8 cellular contexts compared by ENCODE assay signal in genomic region chr1:109112056-109112651, GRCh38. TPM values are rescaled to one million over a fixed set of nuclear protein-coding genes. Genes with fewer than 3 reads are reported as not detected.
DNase-seq lines count a peak whose midpoint lies in the region; ATAC-seq and TF ChIP-seq lines count a peak whose summit lies in the region.

No MANE protein-coding gene starts in this region.

- H3K9me3 Mint-ChIP-seq in activated CD8-positive, alpha-beta memory T cell treated with anti-CD3 and anti-CD28 coated beads, Interleukin-2, amount 10 ng/mL, durations not matched to agents 7 days and 5 days (ENCODE audit: low read depth): no peaks in the 10 kb centered on the region

- H3K36me3 ChIP-seq in suprapubic skin: no peaks in the 10 kb centered on the region

- H3K27ac Mint-ChIP-seq in activated CD8-positive, alpha-beta memory T cell treated with anti-CD3 and anti-CD28 coated beads, Interleukin-2, amount 10 ng/mL, durations not matched to agents 7 days and 5 days: no peak overlapping the region

- WGBS in suprapubic skin: 21% methylated on average over 10 of the region's 10 CpGs

- peaks cover 28% of the 10 kb centered on the region for H3K4me1 Mint-ChIP-seq in activated CD8-positive, alpha-beta memory T cell treated with anti-CD3 and anti-CD28 coated beads, Interleukin-2, amount 10 ng/mL, durations not matched to agents 7 days and 5 days

- H3K4me1 ChIP-seq in suprapubic skin: peaks cover 22% of the 10 kb centered on the region

- no peak for TF ChIP-seq POLR2A in suprapubic skin (IDR thresholded peaks at IDR 0.05)

- no peak for TF ChIP-seq EP300 in suprapubic skin (IDR thresholded peaks at IDR 0.05)

- in situ Hi-C loops in astrocyte of the cerebellum (cut with HindIII; ENCODE audit: low sequenced_read_pairs): no loop called here

- no peaks in the 10 kb centered on the region for H3K36me3 Mint-ChIP-seq in activated CD8-positive, alpha-beta memory T cell treated with anti-CD3 and anti-CD28 coated beads, Interleukin-2, amount 10 ng/mL, durations not matched to agents 7 days and 5 days

- H3K9me3 ChIP-seq in suprapubic skin: no peaks in the 10 kb centered on the region

- H3K27me3 Mint-ChIP-seq in activated CD8-positive, alpha-beta memory T cell treated with anti-CD3 and anti-CD28 coated beads, Interleukin-2, amount 10 ng/mL, durations not matched to agents 7 days and 5 days: peaks cover 34% of the 10 kb centered on the region

- ATAC-seq in activated CD8-positive, alpha-beta memory T cell treated with anti-CD3 and anti-CD28 coated beads, Interleukin-2, amount 10 ng/mL, durations not matched to agents 7 days and 5 days: no peak

- H3K27me3 ChIP-seq in suprapubic skin: peaks cover 19% of the 10 kb centered on the region

- H3K4me3 ChIP-seq in AG10803 (ENCODE audit: low read length) (peak overlapping the region; percentile 6), astrocyte of the cerebellum (ENCODE audit: low read depth, low read length) (no peak overlapping the region), suprapubic skin (peak overlapping the region; percentile 50)

- CTCF ChIA-PET in activated CD8-positive, alpha-beta memory T cell treated with anti-CD3 and anti-CD28 coated beads, Interleukin-2, amount 10 ng/mL, durations not matched to agents 7 days and 5 days (lab: Charles Lee): interaction anchor here (0.7 to 8.2 kb wide), 42 partner anchors 9 to 468 kb away, joined by 3 to 114 read pairs (median 4); partner anchors contain the start of genes CLCC1, PRPF38B, PSRC1 and TAF13

- H3K27ac ChIP-seq in suprapubic skin: peak overlapping the region; percentile 2

- no peak overlapping the region for H3K4me3 Mint-ChIP-seq in activated CD8-positive, alpha-beta memory T cell treated with anti-CD3 and anti-CD28 coated beads, Interleukin-2, amount 10 ng/mL, durations not matched to agents 7 days and 5 days

- DNase-seq in AG10803 (ENCODE audit: low read depth): peak; percentile 61
- DNase-seq in Kasumi-1 (lab: John Stamatoyannopoulos, UW): peak; percentile 86 to 89
- no peak for DNase-seq in astrocyte of the cerebellum (ENCODE audit: low read depth)
- peak; percentile 41 for DNase-seq in iris pigment epithelial cell (ENCODE audit: low read depth)
- no peak for DNase-seq in suprapubic skin (ENCODE audit: low spot score in 2 of 2)
- no peak for DNase-seq in activated CD8-positive, alpha-beta memory T cell treated with anti-CD3 and anti-CD28 coated beads, Interleukin-2, amount 10 ng/mL, durations not matched to agents 7 days and 5 days
- DNase-seq in NCI-H2107 treated with DMSO at 0.1 percent for 48 hours (lab: John Stamatoyannopoulos, UW; ENCODE audit: unreplicated experiment): no peak

- TF ChIP-seq CTCF in AG10803 (conservative IDR thresholded peaks at IDR 0.05; ENCODE audit: low read length) (peak; percentile 62), GM12873 (IDR thresholded peaks at IDR 0.05; ENCODE audit: insufficient read depth, low read depth, low read length, missing control alignments) (peak; percentile 58), astrocyte of the cerebellum (IDR thresholded peaks at IDR 0.05; ENCODE audit: low read depth, low read length, missing control alignments) (peak; percentile 14), suprapubic skin (IDR thresholded peaks at IDR 0.05) (peak in 1 of 2 donors; percentile 18)

RNA-seq across cellular contexts. Expression of gene ELAPOR1, which starts 1.8 kb away (rescaled TPM):
- total RNA-seq in suprapubic skin: 10 to 100 TPM; 27.4 to 84.8 (median 46.7) TPM
- 10 to 100 TPM in 1 of 2 experiments, 1 to 10 TPM in 1; 4.5 to 11.9 TPM for total RNA-seq in activated CD8-positive, alpha-beta memory T cell treated with anti-CD3 and anti-CD28 coated beads, Interleukin-2, amount 10 ng/mL, durations not matched to agents 7 days and 5 days

RNA-seq across cellular contexts. Expression of gene TMEM167B, which starts 21.6 kb away (rescaled TPM):
- 10 to 100 TPM; 28.2 to 35.1 (median 31.0) TPM for total RNA-seq in suprapubic skin
- 10 to 100 TPM; 21.8 to 27.0 TPM for total RNA-seq in activated CD8-positive, alpha-beta memory T cell treated with anti-CD3 and anti-CD28 coated beads, Interleukin-2, amount 10 ng/mL, durations not matched to agents 7 days and 5 days

RNA-seq across cellular contexts. Expression of gene TAF13, which starts 36.4 kb away (rescaled TPM):
- total RNA-seq in suprapubic skin: 10 to 100 TPM; 10.6 to 33.2 (median 28.0) TPM
- total RNA-seq in activated CD8-positive, alpha-beta memory T cell treated with anti-CD3 and anti-CD28 coated beads, Interleukin-2, amount 10 ng/mL, durations not matched to agents 7 days and 5 days: 10 to 100 TPM; 18.1 to 26.4 TPM

Comparison
In these comparisons a context has a peak if more than half of its experiments do, and no peak if none do; other contexts are left out.
1. DNase-seq: peak in AG10803 (single experiment), Kasumi-1 (2 of 2) and iris pigment epithelial cell (single experiment); none in astrocyte of the cerebellum (single experiment), suprapubic skin (0 of 2), activated CD8-positive, alpha-beta memory T cell treated with anti-CD3 and anti-CD28 coated beads, Interleukin-2, amount 10 ng/mL, durations not matched to agents 7 days and 5 days (single experiment) and NCI-H2107 treated with DMSO at 0.1 percent for 48 hours (single experiment).